Comparison of ENCODE assay signal across 8 cellular contexts in genomic region chr15:75349851-75350588, GRCh38. TPM values are rescaled to one million over a fixed set of nuclear protein-coding genes. Genes with fewer than 3 reads are reported as not detected.
DNase-seq lines count a peak whose midpoint lies in the region; ATAC-seq and TF ChIP-seq lines count a peak whose summit lies in the region.

No MANE protein-coding gene starts in this region.

- no peak for TF ChIP-seq CTCF in transverse colon (IDR thresholded peaks at IDR 0.05)
- no peak for TF ChIP-seq CTCF in BE2C (IDR thresholded peaks at IDR 0.05; ENCODE audit: low read depth, low read length)

- H3K27ac Mint-ChIP-seq in CD4-positive, CD25-positive, alpha-beta regulatory T cell: peak overlapping the region; percentile 96 to 97 (median 96)
- H3K27ac Mint-ChIP-seq in immature natural killer cell: peak overlapping the region; percentile 98 to 100 (median 100)

- H3K9me3 Mint-ChIP-seq in CD4-positive, CD25-positive, alpha-beta regulatory T cell: peaks cover 0 to 11% (median 5%) of the 10 kb centered on the region in 7 donors
- peaks cover 6 to 13% (median 8%) of the 10 kb centered on the region in 6 donors for H3K9me3 Mint-ChIP-seq in immature natural killer cell

- peak; percentile 54 to 94 (median 89) for DNase-seq in CD4-positive, CD25-positive, alpha-beta regulatory T cell
- peak; percentile 42 for DNase-seq in activated CD4-positive, alpha-beta T cell treated with anti-CD3 and anti-CD28 coated beads, Interleukin-2, amount 50 U/mL, for 1 hour
- peak; percentile 97 to 98 (median 97) for DNase-seq in immature natural killer cell
- peak; percentile 66 for DNase-seq in transverse colon
- DNase-seq in NCI-H187 (lab: John Stamatoyannopoulos, UW): no peak
- no peak for DNase-seq in BE2C
- no peak for DNase-seq in C1 segment of cervical spinal cord (lab: John Stamatoyannopoulos, UW)

- peaks cover 12 to 49% (median 20%) of the 10 kb centered on the region in 4 donors for H3K4me1 Mint-ChIP-seq in CD4-positive, CD25-positive, alpha-beta regulatory T cell
- peaks cover 38 to 51% of the 10 kb centered on the region in 2 donors for H3K4me1 Mint-ChIP-seq in immature natural killer cell

- no peaks in the 10 kb centered on the region for H3K27me3 ChIP-seq in CD4-positive, CD25-positive, alpha-beta regulatory T cell (ENCODE audit: control insufficient read depth, insufficient read depth, low read length)
- H3K27me3 ChIP-seq in transverse colon (no peaks in the 10 kb centered on the region), BE2C (peaks cover 50% of the 10 kb centered on the region)

- H3K27me3 Mint-ChIP-seq in CD4-positive, CD25-positive, alpha-beta regulatory T cell: peaks cover 28% of the 10 kb centered on the region
- peaks cover 26 to 35% (median 30%) of the 10 kb centered on the region in 3 donors for H3K27me3 Mint-ChIP-seq in immature natural killer cell (ENCODE audit: low read depth in 3 of 3)

- no peaks in the 10 kb centered on the region for H3K36me3 Mint-ChIP-seq in CD4-positive, CD25-positive, alpha-beta regulatory T cell
- peaks cover 3 to 10% (median 8%) of the 10 kb centered on the region in 3 donors for H3K36me3 Mint-ChIP-seq in immature natural killer cell

- H3K36me3 ChIP-seq in CD4-positive, CD25-positive, alpha-beta regulatory T cell (ENCODE audit: control insufficient read depth, insufficient read depth, low read length): peaks cover 7% of the 10 kb centered on the region
- H3K36me3 ChIP-seq in transverse colon (no peaks in the 10 kb centered on the region), BE2C (no peaks in the 10 kb centered on the region)

- peak overlapping the region; percentile 70 for H3K27ac ChIP-seq in CD4-positive, CD25-positive, alpha-beta regulatory T cell (ENCODE audit: insufficient read depth, low read length, poor library complexity, severe bottlenecking)
- no peak overlapping the region for H3K27ac ChIP-seq in transverse colon

- TF ChIP-seq EP300 in transverse colon (IDR thresholded peaks at IDR 0.05; ENCODE audit: low read depth): no peak

- in situ Hi-C loops in transverse colon (cut with MboI; ENCODE audit: low pct_ligation_motif_present in 1 of 4, low pct_unique_long_range_greater_than_20kb in 1 of 4, low sequenced_read_pairs in 3 of 4): loop anchor here (25.0 kb wide), 2 partner anchors 287 to 338 kb away; partner anchors contain the start of genes IMP3 (in 3 of the 4), SNUPN (in 3 of the 4), SNX33 (in 3 of the 4) and PPCDC (in 1 of the 4)

- intact Hi-C loops in transverse colon (cut with DNase I; ENCODE audit: low total_unique reads): no loop called here

- H3K4me1 ChIP-seq in CD4-positive, CD25-positive, alpha-beta regulatory T cell (ENCODE audit: control insufficient read depth, insufficient read depth, low read length, poor library complexity, severe bottlenecking): peaks cover 32% of the 10 kb centered on the region
- peaks cover 11 to 21% (median 15%) of the 10 kb centered on the region in 4 donors for H3K4me1 ChIP-seq in transverse colon
- no peaks in the 10 kb centered on the region for H3K4me1 ChIP-seq in BE2C

- no peak overlapping the region for H3K4me3 ChIP-seq in CD4-positive, CD25-positive, alpha-beta regulatory T cell (ENCODE audit: low read depth, low read length)
- H3K4me3 ChIP-seq in transverse colon (no peak overlapping the region), BE2C (ENCODE audit: low read depth, low read length) (no peak overlapping the region)

- H3K4me3 Mint-ChIP-seq in CD4-positive, CD25-positive, alpha-beta regulatory T cell: peak overlapping the region; percentile 76 to 89 (median 84)
- H3K4me3 Mint-ChIP-seq in immature natural killer cell: peak overlapping the region; percentile 79 to 87 (median 86)

- H3K9me3 ChIP-seq in CD4-positive, CD25-positive, alpha-beta regulatory T cell (ENCODE audit: control insufficient read depth in 2 of 2, low read length in 2 of 2): peaks cover 0 to 18% of the 10 kb centered on the region in 2 experiments
- H3K9me3 ChIP-seq in transverse colon: no peaks in the 10 kb centered on the region
- H3K9me3 ChIP-seq in BE2C: no peaks in the 10 kb centered on the region

- WGBS in transverse colon (ENCODE audit: low coverage in 1 of 2), 2 donors: 65% methylated on average over 9 of the region's 9 CpGs; no CpG with 5 or more reads in 1 of the 2 donors

- peak; percentile 87 to 89 for ATAC-seq in CD4-positive, CD25-positive, alpha-beta regulatory T cell (ENCODE audit: low read depth in 2 of 2)
- ATAC-seq in HG03378 (IDR thresholded peaks at IDR 0.05; ENCODE audit: unreplicated experiment): peak; percentile 40

- TF ChIP-seq POLR2A in transverse colon (IDR thresholded peaks at IDR 0.05): no peak

RNA-seq across cellular contexts. Expression of gene NEIL1, which starts 3.2 kb away (rescaled TPM):
- 23.7 TPM for total RNA-seq in CD4-positive, CD25-positive, alpha-beta regulatory T cell
- 1 to 10 TPM; 1.1 to 3.4 (median 1.4) TPM for polyA plus RNA-seq in CD4-positive, CD25-positive, alpha-beta regulatory T cell
- 10 to 100 TPM; 20.7 to 23.8 (median 22.4) TPM for polyA plus RNA-seq in immature natural killer cell
- total RNA-seq in transverse colon: 100 to 1,000 TPM in 3 of 4 donors, 10 to 100 TPM in 1; 96.9 to 481 (median 163) TPM
- polyA plus RNA-seq in BE2C (2012; ENCODE audit: insufficient read depth, insufficient read length, low read depth): 7.6 TPM

RNA-seq across cellular contexts. Expression of gene COMMD4, which starts 14.2 kb away (rescaled TPM):
- total RNA-seq in CD4-positive, CD25-positive, alpha-beta regulatory T cell: 30.3 TPM
- 10 to 100 TPM; 44.7 to 68.1 (median 56.6) TPM for polyA plus RNA-seq in CD4-positive, CD25-positive, alpha-beta regulatory T cell
- 100 to 1,000 TPM in 1 of 3 donors, 10 to 100 TPM in 2; 83.4 to 103 (median 94.4) TPM for polyA plus RNA-seq in immature natural killer cell
- total RNA-seq in transverse colon: 10 to 100 TPM; 33.2 to 97.3 (median 70.3) TPM
- 74.7 TPM for polyA plus RNA-seq in BE2C (2012; ENCODE audit: insufficient read depth, insufficient read length, low read depth)

RNA-seq across cellular contexts. Expression of gene MAN2C1, which starts 18.4 kb away (rescaled TPM):
- 353 TPM for total RNA-seq in CD4-positive, CD25-positive, alpha-beta regulatory T cell
- polyA plus RNA-seq in CD4-positive, CD25-positive, alpha-beta regulatory T cell: 10 to 100 TPM; 21.4 to 32.9 (median 30.6) TPM
- polyA plus RNA-seq in immature natural killer cell: 10 to 100 TPM; 25.6 to 50.8 (median 30.1) TPM
- total RNA-seq in transverse colon: 100 to 1,000 TPM; 215 to 559 (median 411) TPM
- polyA plus RNA-seq in BE2C (2012; ENCODE audit: insufficient read depth, insufficient read length, low read depth): 161 TPM

Comparison
In these comparisons a context has a peak if more than half of its experiments do, and no peak if none do; other contexts are left out.
1. DNase-seq: peak in CD4-positive, CD25-positive, alpha-beta regulatory T cell (3 of 3), activated CD4-positive, alpha-beta T cell treated with anti-CD3 and anti-CD28 coated beads, Interleukin-2, amount 50 U/mL, for 1 hour (single experiment), immature natural killer cell (3 of 3) and transverse colon (single experiment); none in NCI-H187 (0 of 2), BE2C (single experiment) and C1 segment of cervical spinal cord (0 of 14).